In genomic region chr10:132849546-132850031, GRCh38 we compare ENCODE assay signal across 28 cellular contexts.
DNase-seq lines count a peak whose midpoint lies in the region; ATAC-seq and TF ChIP-seq lines count a peak whose summit lies in the region.
"Had no signal": no experiment of that assay in that cellular context is flagged by ENCODE, and none has a peak within 500 bp of the region (broad histone marks: within the 10 kb centered on the region; RNA-seq: fewer than 3 reads in every experiment).

No MANE protein-coding gene starts in this region.

- TF ChIP-seq CTCF in endodermal cell (conservative IDR thresholded peaks at IDR 0.05) = no peak

- H3K36me3 Mint-ChIP-seq in endodermal cell (ENCODE audit: low read depth) = no peaks in the 10 kb centered on the region
- H3K36me3 Mint-ChIP-seq: activated naive CD4-positive, alpha-beta T cell treated with anti-CD3 and anti-CD28 coated beads, Interleukin-2, amount 10 ng/mL, durations not matched to agents 7 days and 5 days; memory B cell; naive thymus-derived CD4-positive, alpha-beta T cell; stimulated activated naive B cell treated with anti-CD40 and anti-IgM and Interleukin-4, amounts not matched to agents 10 μg/mL and 1 μg/mL and 100 μg/mL, for 72 hours had no signal

- H3K9me3 ChIP-seq in endodermal cell (ENCODE audit: control insufficient read depth, low read length) (no peaks in the 10 kb centered on the region), aorta (ENCODE audit: control insufficient read depth, low read length) (no peaks in the 10 kb centered on the region)
- H3K9me3 ChIP-seq: ascending aorta, ovary, tibial artery had no signal

- WGBS in endodermal cell (ENCODE audit: insufficient coverage in 1 of 2, insufficient read length in 1 of 2), 2 experiments = 93 to 99% methylated on average over 12 to 19 of the region's 19 CpGs
- WGBS in aorta, 2 donors = 96 to 98% methylated on average over 16 to 19 of the region's 19 CpGs

- no peaks in the 10 kb centered on the region for H3K27me3 Mint-ChIP-seq in endodermal cell (ENCODE audit: insufficient read depth)
- H3K27me3 Mint-ChIP-seq: activated CD8-positive, alpha-beta T cell treated with anti-CD3 and anti-CD28 coated beads for 36 hours had no signal

- intact Hi-C loops in Right ventricle myocardium inferior (cut with DNase I) = no loop called here
- intact Hi-C loops in left cardiac atrium (cut with DNase I) = no loop called here
- intact Hi-C loops in posterior vena cava (cut with DNase I) = no loop called here
- intact Hi-C loops in aorta (cut with DNase I) = no loop called here

- no peak overlapping the region for H3K4me3 Mint-ChIP-seq in endodermal cell
- H3K4me3 Mint-ChIP-seq: activated CD8-positive, alpha-beta T cell treated with anti-CD3 and anti-CD28 coated beads for 36 hours; activated naive CD4-positive, alpha-beta T cell treated with anti-CD3 and anti-CD28 coated beads, Interleukin-2, amount 10 ng/mL, durations not matched to agents 7 days and 5 days; activated T-cell treated with anti-CD3 and anti-CD28 coated beads, Interleukin-2, amount 50 U/mL, for 72 hours; memory B cell; stimulated activated naive B cell treated with anti-CD40 and anti-IgM and Interleukin-4, amounts not matched to agents 10 μg/mL and 1 μg/mL and 100 μg/mL, for 72 hours; T-helper 2 cell treated with Interferon-gamma antibody and Interleukin-4, amounts not matched to agents 5 μg/mL and 100 μg/mL, for 36 hours had no signal

- no peak overlapping the region for H3K27ac Mint-ChIP-seq in endodermal cell
- H3K27ac Mint-ChIP-seq: activated CD8-positive, alpha-beta T cell treated with anti-CD3 and anti-CD28 coated beads for 36 hours; activated naive CD4-positive, alpha-beta T cell treated with anti-CD3 and anti-CD28 coated beads, Interleukin-2, amount 10 ng/mL, durations not matched to agents 7 days and 5 days; activated T-cell treated with anti-CD3 and anti-CD28 coated beads, Interleukin-2, amount 50 U/mL, for 72 hours; memory B cell; naive thymus-derived CD4-positive, alpha-beta T cell; stimulated activated naive B cell treated with anti-CD40 and anti-IgM and Interleukin-4, amounts not matched to agents 10 μg/mL and 1 μg/mL and 100 μg/mL, for 72 hours; T-helper 2 cell treated with Interferon-gamma antibody and Interleukin-4, amounts not matched to agents 5 μg/mL and 100 μg/mL, for 36 hours had no signal

- DNase-seq in Right ventricle myocardium inferior (ENCODE audit: missing footprints) (peak; percentile 60), left cardiac atrium (no peak), endodermal cell (peak; percentile 38), posterior vena cava (ENCODE audit: low spot score) (peak; percentile 67), aorta (peak; percentile 24 to 50), medulla oblongata (ENCODE audit: extremely low spot score) (no peak)
- DNase-seq: ACHN; activated CD8-positive, alpha-beta T cell treated with anti-CD3 and anti-CD28 coated beads for 36 hours; activated naive CD4-positive, alpha-beta T cell treated with anti-CD3 and anti-CD28 coated beads, Interleukin-2, amount 10 ng/mL, durations not matched to agents 7 days and 5 days; activated T-cell treated with anti-CD3 and anti-CD28 coated beads, Interleukin-2, amount 50 U/mL, for 72 hours; central memory CD4-positive, alpha-beta T cell; foreskin melanocyte; hippocampal formation; KBM-7; naive thymus-derived CD4-positive, alpha-beta T cell; NCI-H146; NCI-H524 treated with DMSO at 0.1 percent for 48 hours; RPMI8226; stimulated activated naive B cell treated with anti-CD40 and anti-IgM and Interleukin-4, amounts not matched to agents 10 μg/mL and 1 μg/mL and 100 μg/mL, for 72 hours had no signal

- no peak overlapping the region for H3K9ac ChIP-seq in endodermal cell (ENCODE audit: extremely low read depth, low read length, poor library complexity, severe bottlenecking)

- H3K4me3 ChIP-seq in endodermal cell (ENCODE audit: low read length) (no peak overlapping the region), aorta (ENCODE audit: low read length in 2 of 2) (no peak overlapping the region)
- H3K4me3 ChIP-seq: ascending aorta, ovary, tibial artery had no signal

- H3K27me3 ChIP-seq in endodermal cell (ENCODE audit: control insufficient read depth, insufficient read depth, low read length, poor library complexity, severe bottlenecking) (no peaks in the 10 kb centered on the region), aorta (ENCODE audit: control insufficient read depth in 1 of 2, insufficient read depth in 2 of 2, low read length in 1 of 2) (no peaks in the 10 kb centered on the region)
- H3K27me3 ChIP-seq: ascending aorta, ovary had no signal

- ATAC-seq in Right ventricle myocardium inferior (peak; percentile 31), left cardiac atrium (no peak), aorta (ENCODE audit: low FRiP score) (no peak), HG02870 (IDR thresholded peaks at IDR 0.05; ENCODE audit: unreplicated experiment) (no peak), HG03520 (IDR thresholded peaks at IDR 0.05; ENCODE audit: unreplicated experiment) (no peak)
- ATAC-seq: activated CD8-positive, alpha-beta T cell treated with anti-CD3 and anti-CD28 coated beads for 36 hours; activated T-cell treated with anti-CD3 and anti-CD28 coated beads, Interleukin-2, amount 50 U/mL, for 72 hours; naive thymus-derived CD4-positive, alpha-beta T cell; SK-N-SH treated with all-trans-retinoic acid at 6 μM for 48 hours; stimulated activated naive B cell treated with anti-CD40 and anti-IgM and Interleukin-4, amounts not matched to agents 10 μg/mL and 1 μg/mL and 100 μg/mL, for 72 hours had no signal

- no peaks in the 10 kb centered on the region for H3K4me1 Mint-ChIP-seq in endodermal cell

- peaks cover 11% of the 10 kb centered on the region for H3K9me3 Mint-ChIP-seq in endodermal cell
- H3K9me3 Mint-ChIP-seq: activated CD8-positive, alpha-beta T cell treated with anti-CD3 and anti-CD28 coated beads for 36 hours; activated naive CD4-positive, alpha-beta T cell treated with anti-CD3 and anti-CD28 coated beads, Interleukin-2, amount 10 ng/mL, durations not matched to agents 7 days and 5 days; activated T-cell treated with anti-CD3 and anti-CD28 coated beads, Interleukin-2, amount 50 U/mL, for 72 hours; memory B cell; naive thymus-derived CD4-positive, alpha-beta T cell; stimulated activated naive B cell treated with anti-CD40 and anti-IgM and Interleukin-4, amounts not matched to agents 10 μg/mL and 1 μg/mL and 100 μg/mL, for 72 hours; T-helper 2 cell treated with Interferon-gamma antibody and Interleukin-4, amounts not matched to agents 5 μg/mL and 100 μg/mL, for 36 hours had no signal

- H3K27ac ChIP-seq in endodermal cell (ENCODE audit: low read depth, low read length) (no peak overlapping the region), aorta (ENCODE audit: low read depth in 1 of 2, low read length in 2 of 2) (no peak overlapping the region)
- H3K27ac ChIP-seq: ascending aorta, C4-2B, ovary, tibial artery had no signal

- H3K36me3 ChIP-seq in endodermal cell (ENCODE audit: control insufficient read depth, insufficient read depth, low read length) (no peaks in the 10 kb centered on the region), aorta (ENCODE audit: control insufficient read depth in 1 of 2, insufficient read depth in 2 of 2, low read length in 1 of 2) (no peaks in the 10 kb centered on the region)
- H3K36me3 ChIP-seq: ascending aorta, ovary, tibial artery had no signal

- no peaks in the 10 kb centered on the region for H3K4me1 ChIP-seq in endodermal cell (ENCODE audit: control insufficient read depth, insufficient read depth, low read length)
- H3K4me1 ChIP-seq in aorta (ENCODE audit: control insufficient read depth in 1 of 2, insufficient read depth in 2 of 2, low read length in 2 of 2) = no peaks in the 10 kb centered on the region
- H3K4me1 ChIP-seq: ascending aorta had no signal

Comparison
In these comparisons a context has a peak if more than half of its experiments do, and no peak if none do; other contexts are left out.
1. DNase-seq: peak in Right ventricle myocardium inferior (single experiment), endodermal cell (single experiment), posterior vena cava (single experiment) and aorta (2 of 2); none in left cardiac atrium (single experiment) and medulla oblongata (single experiment).